In the genomic region with DNA sequence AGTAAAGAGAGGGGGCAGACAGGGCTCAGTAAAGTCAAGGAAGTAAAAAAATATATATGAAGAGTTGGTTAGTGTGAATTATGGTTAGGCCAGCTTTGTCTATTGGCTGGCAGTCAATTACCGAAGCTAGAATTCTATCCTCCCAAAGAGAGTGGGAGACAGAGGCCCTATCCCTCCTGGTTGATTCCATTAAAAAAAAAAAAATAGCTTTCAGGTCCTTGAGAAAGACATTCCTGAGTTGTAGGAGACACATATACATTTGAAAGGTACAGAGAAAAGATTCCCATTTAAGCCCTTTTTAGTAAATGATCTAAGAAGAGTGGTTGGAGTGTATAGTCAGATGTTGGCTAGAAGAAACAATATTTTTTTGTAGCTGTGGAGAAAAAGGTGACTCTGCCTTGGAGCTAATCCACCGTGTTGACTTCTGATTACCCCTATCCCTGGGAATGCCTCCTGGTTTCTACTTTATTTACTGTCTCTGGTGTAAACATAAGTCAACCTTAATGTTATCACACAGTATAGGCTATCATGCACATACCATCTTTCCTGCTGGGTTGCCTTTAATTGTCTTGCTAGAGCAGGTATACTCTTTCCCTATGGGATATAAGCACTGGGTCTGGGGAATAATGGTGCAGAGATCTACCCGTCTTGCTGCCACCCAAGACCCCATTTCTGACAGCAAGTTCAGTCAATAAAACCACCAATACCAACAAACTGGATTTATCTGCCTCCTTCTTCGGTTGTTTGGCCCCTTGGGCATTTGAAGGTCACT, we compare ENCODE assay signal across 17 cellular contexts.
A peak's percentile ranks its signal among the peaks of the same experiment; 100 is the strongest.
DNase-seq lines count a peak whose midpoint lies in the region; ATAC-seq, FAIRE-seq and TF ChIP-seq lines count a peak whose summit lies in the region.
"Had no signal": no experiment of that assay in that cellular context is flagged by ENCODE, and none has a peak within 500 bp of the region (broad histone marks: within the 10 kb centered on the region; RNA-seq: fewer than 3 reads in every experiment).

No MANE protein-coding gene starts in this region.

- H3K9me3 Mint-ChIP-seq in GM23338 (no peaks in the 10 kb centered on the region), nephron progenitor cell (no peaks in the 10 kb centered on the region)
- peaks cover 5% of the 10 kb centered on the region for H3K9me3 Mint-ChIP-seq in activated T-cell treated with anti-CD3 and anti-CD28 coated beads, Interleukin-2, amount 50 U/mL, for 24 hours

- H3K4me1 ChIP-seq in GM23338 (ENCODE audit: insufficient read depth) (peaks cover 10% of the 10 kb centered on the region; the same call in 1 of the 2 replicates), NT2/D1 (ENCODE audit: insufficient read depth, insufficient read length) (no peaks in the 10 kb centered on the region), H1 (replicated peaks in 1 of 4; ENCODE audit: control insufficient read depth in 3 of 4, insufficient read depth in 4 of 4, low read length in 3 of 4) (peaks cover 0 to 5% (median 3%) of the 10 kb centered on the region in 4 experiments; a peak in 6 of 7 replicates), foreskin keratinocyte (no peaks in the 10 kb centered on the region)
- H3K4me1 ChIP-seq: BLaER1, Caco-2 had no signal

- H3K27me3 ChIP-seq in GM23338 (ENCODE audit: insufficient read depth) (no peaks in the 10 kb centered on the region), NT2/D1 (ENCODE audit: insufficient read depth, insufficient read length) (no peaks in the 10 kb centered on the region), H1 (replicated peaks in 1 of 4; ENCODE audit: control insufficient read depth in 3 of 4, extremely low read depth in 1 of 4, insufficient read depth in 3 of 4, low read length in 3 of 4) (no peaks in the 10 kb centered on the region), foreskin keratinocyte (no peaks in the 10 kb centered on the region)
- H3K27me3 ChIP-seq: BLaER1 had no signal

- H3K27ac Mint-ChIP-seq in GM23338 (peak overlapping the region; percentile 56; the same call in 1 of the 2 replicates), nephron progenitor cell (peak overlapping the region; percentile 30)
- no peak overlapping the region for H3K27ac Mint-ChIP-seq in activated T-cell treated with anti-CD3 and anti-CD28 coated beads, Interleukin-2, amount 50 U/mL, for 24 hours
- H3K27ac Mint-ChIP-seq: CD8-positive, alpha-beta memory T cell had no signal

- no peak overlapping the region for H3K27ac ChIP-seq in GM23338 (ENCODE audit: low read depth)
- no peak overlapping the region for H3K27ac ChIP-seq in H1 (ENCODE audit: low read depth, low read length)
- no peak overlapping the region for H3K27ac ChIP-seq in foreskin keratinocyte
- H3K27ac ChIP-seq: BLaER1 had no signal

- TF ChIP-seq EP300 in H1 (IDR thresholded peaks at IDR 0.05; ENCODE audit: borderline replicate concordance in 1 of 2, low read depth in 2 of 2, low read length in 2 of 2), result no peak

- H3K4me3 ChIP-seq in GM23338, result no peak overlapping the region
- no peak overlapping the region for H3K4me3 ChIP-seq in NT2/D1 (ENCODE audit: insufficient read length, low read depth)
- H3K4me3 ChIP-seq in H1 (ENCODE audit: extremely low read depth in 1 of 4, insufficient read depth in 2 of 4, low read depth in 3 of 4, low read length in 4 of 4), result no peak overlapping the region
- H3K4me3 ChIP-seq: BLaER1 had no signal

- no peak overlapping the region; the same call in 1 of the 2 replicates for H2AK5ac ChIP-seq in H1 (ENCODE audit: low read depth, low read length)

- no peaks in the 10 kb centered on the region for H3K9me2 ChIP-seq in GM23338 (ENCODE audit: insufficient read depth)

- no peaks in the 10 kb centered on the region for H3K9me3 ChIP-seq in NT2/D1 (ENCODE audit: insufficient read depth, low read length)
- no peaks in the 10 kb centered on the region for H3K9me3 ChIP-seq in H1 (ENCODE audit: insufficient read depth in 2 of 2, low read depth in 1 of 2, low read length in 1 of 2)
- H3K9me3 ChIP-seq: BLaER1, Caco-2 had no signal

- H3K4me1 Mint-ChIP-seq in GM23338 (peaks cover 29% of the 10 kb centered on the region), nephron progenitor cell (peaks cover 13% of the 10 kb centered on the region)
- H3K4me1 Mint-ChIP-seq in activated T-cell treated with anti-CD3 and anti-CD28 coated beads, Interleukin-2, amount 50 U/mL, for 24 hours (ENCODE audit: low read depth), result no peaks in the 10 kb centered on the region
- H3K4me1 Mint-ChIP-seq: CD8-positive, alpha-beta memory T cell had no signal

- H3K4me2 ChIP-seq in GM23338, result no peak overlapping the region
- H3K4me2 ChIP-seq in H1 (ENCODE audit: insufficient read depth in 1 of 2, low read depth in 2 of 2, low read length in 2 of 2), result peak overlapping the region in 1 of 2 experiments; percentile 25; a peak in 1 of 4 replicates
- H3K4me2 ChIP-seq: BLaER1 had no signal

- 89% methylated on average over 4 of the region's 4 CpGs; no CpG with 5 or more reads in 1 of the 2 experiments for WGBS in H1 (ENCODE audit: extremely low coverage in 1 of 2, insufficient coverage in 1 of 2, insufficient read length in 1 of 2, insufficient replicate concordance in 2 of 2, low coverage in 1 of 2, low lambda C conversion rate in 2 of 2, missing lambda C conversion rate in 1 of 2), 2 experiments

- no peak for TF ChIP-seq CTCF in GM23338 (conservative IDR thresholded peaks at IDR 0.05; ENCODE audit: low read depth in 2 of 2)
- no peak for TF ChIP-seq CTCF in H1 (IDR thresholded peaks at IDR 0.05; ENCODE audit: control extremely low read depth in 1 of 3, insufficient read depth in 1 of 3, low read depth in 1 of 3, low read length in 3 of 3)
- no peak for TF ChIP-seq CTCF in nephron progenitor cell (IDR thresholded peaks at IDR 0.05)
- no peak for TF ChIP-seq CTCF in foreskin keratinocyte (conservative IDR thresholded peaks at IDR 0.05)

- H4K8ac ChIP-seq in H1 (ENCODE audit: extremely low read depth, insufficient read depth, low read length), result no peak overlapping the region

- H3K36me3 Mint-ChIP-seq in GM23338 (ENCODE audit: low read depth) (no peaks in the 10 kb centered on the region), nephron progenitor cell (ENCODE audit: low read depth) (no peaks in the 10 kb centered on the region)
- no peaks in the 10 kb centered on the region for H3K36me3 Mint-ChIP-seq in activated T-cell treated with anti-CD3 and anti-CD28 coated beads, Interleukin-2, amount 50 U/mL, for 24 hours (ENCODE audit: low read depth)
- H3K36me3 Mint-ChIP-seq: CD8-positive, alpha-beta memory T cell had no signal

- peak overlapping the region; percentile 90; the same call in 1 of the 2 replicates for H2BK12ac ChIP-seq in H1 (ENCODE audit: low read depth, low read length)

- no peaks in the 10 kb centered on the region for H3F3A ChIP-seq in GM23338 (replicated peaks; ENCODE audit: low read depth)

- POLR2A ChIA-PET in H1 (lab: Charles Lee; ENCODE audit: partially characterized antibody), result no interaction called here

- H3K79me1 ChIP-seq in H1 (ENCODE audit: low read depth, low read length), result no peaks in the 10 kb centered on the region

- H4K5ac ChIP-seq in H1 (ENCODE audit: insufficient read length, low read depth, low read length), result no peak overlapping the region

- FAIRE-seq in H1 (lab: Jason Lieb, UNC), result no peak
- FAIRE-seq: HTR-8/SVneo had no signal

- CTCF ChIA-PET in H1 (lab: Charles Lee; ENCODE audit: partially characterized antibody), result interaction anchor here (0.6 to 1.0 kb wide), 2 partner anchors 569 to 583 kb away, joined by 3 read pairs; no protein-coding TSS in a partner anchor

- no peak overlapping the region for H2BK120ac ChIP-seq in H1 (replicated peaks; ENCODE audit: low read depth, low read length)

- peak; percentile 25 for DNase-seq in GM23338 (ENCODE audit: low spot score)
- peak; percentile 15 for DNase-seq in NT2/D1 (ENCODE audit: low read depth, low spot score)
- DNase-seq in H1 (ENCODE audit: low read depth in 1 of 2, low spot score in 2 of 2), result no peak
- DNase-seq in nephron progenitor cell, result no peak
- no peak for DNase-seq in EL
- DNase-seq in activated T-cell treated with anti-CD3 and anti-CD28 coated beads, Interleukin-2, amount 50 U/mL, for 24 hours, result no peak
- no peak for DNase-seq in foreskin keratinocyte
- DNase-seq: 8988T; AML-193; Caco-2; CD8-positive, alpha-beta memory T cell; DND-41; IMR-90 had no signal

- H3K56ac ChIP-seq in H1 (replicated peaks; ENCODE audit: insufficient read length, low read depth, low read length), result no peak overlapping the region

- H4K20me1 ChIP-seq in GM23338 (replicated peaks; ENCODE audit: insufficient read depth) (no peaks in the 10 kb centered on the region), H1 (replicated peaks in 1 of 2; ENCODE audit: control insufficient read depth in 1 of 2, insufficient read depth in 2 of 2, low read length in 2 of 2) (no peaks in the 10 kb centered on the region)
- H4K20me1 ChIP-seq: BLaER1 had no signal

- 0 out of 2 replicates have a peak overlapping the region, but pooled peaks have one; percentile 16 for H2BK5ac ChIP-seq in H1 (ENCODE audit: low read depth, low read length)

- H3K27me3 Mint-ChIP-seq in GM23338 (ENCODE audit: insufficient read depth, low read depth, poor library complexity), result peaks cover 3% of the 10 kb centered on the region
- H3K27me3 Mint-ChIP-seq in nephron progenitor cell (ENCODE audit: low read depth, poor library complexity), result no peaks in the 10 kb centered on the region
- H3K27me3 Mint-ChIP-seq in activated T-cell treated with anti-CD3 and anti-CD28 coated beads, Interleukin-2, amount 50 U/mL, for 24 hours, result no peaks in the 10 kb centered on the region
- H3K27me3 Mint-ChIP-seq: CD8-positive, alpha-beta memory T cell had no signal

- TF ChIP-seq RAD21 in H1 (IDR thresholded peaks at IDR 0.05 in 1 of 2, conservative IDR thresholded peaks at IDR 0.05 in 1 of 2; ENCODE audit: low read depth in 2 of 2, low read length in 2 of 2), result no peak

- no peaks in the 10 kb centered on the region for H3K36me3 ChIP-seq in GM23338 (ENCODE audit: insufficient read depth)
- no peaks in the 10 kb centered on the region for H3K36me3 ChIP-seq in NT2/D1 (ENCODE audit: insufficient read depth, insufficient read length, low read length)
- no peaks in the 10 kb centered on the region for H3K36me3 ChIP-seq in H1 (ENCODE audit: control insufficient read depth in 2 of 4, insufficient read depth in 4 of 4, low read length in 3 of 4)
- H3K36me3 ChIP-seq: BLaER1 had no signal

- TF ChIP-seq POLR2A in H1 (IDR thresholded peaks at IDR 0.05; ENCODE audit: control extremely low read depth in 1 of 2, low read depth in 2 of 2, low read length in 2 of 2), result no peak

- H3K9ac ChIP-seq in NT2/D1 (ENCODE audit: insufficient read length, low read depth) (no peak overlapping the region), H1 (replicated peaks in 1 of 4; ENCODE audit: extremely low read depth in 1 of 4, low read depth in 3 of 4, low read length in 3 of 4) (no peak overlapping the region)
- H3K9ac ChIP-seq: BLaER1 had no signal

- H3K23ac ChIP-seq in H1 (ENCODE audit: insufficient read length), result no peak overlapping the region

- H3K14ac ChIP-seq in H1 (ENCODE audit: insufficient read length), result no peak overlapping the region

- H3K4me3 Mint-ChIP-seq in GM23338, result no peak overlapping the region
- H3K4me3 Mint-ChIP-seq in nephron progenitor cell, result no peak overlapping the region
- H3K4me3 Mint-ChIP-seq in activated T-cell treated with anti-CD3 and anti-CD28 coated beads, Interleukin-2, amount 50 U/mL, for 24 hours, result no peak overlapping the region
- H3K4me3 Mint-ChIP-seq: CD8-positive, alpha-beta memory T cell had no signal

- H4K91ac ChIP-seq in H1 (replicated peaks; ENCODE audit: insufficient read length, low read length), result no peak overlapping the region

- H3K18ac ChIP-seq in H1 (ENCODE audit: extremely low read depth, low read length), result no peak overlapping the region; the same call in 1 of the 2 replicates

- ATAC-seq in GM23338, result peak; percentile 72
- ATAC-seq in GM21423 (IDR thresholded peaks at IDR 0.05; ENCODE audit: unreplicated experiment), result no peak
- no peak for ATAC-seq in foreskin keratinocyte
- ATAC-seq: HCT116 had no signal

- H2BK20ac ChIP-seq in H1 (ENCODE audit: low read length), result no peak overlapping the region

- H3K4ac ChIP-seq in H1 (replicated peaks; ENCODE audit: insufficient read length, low read depth, low read length), result no peak overlapping the region

- H3K23me2 ChIP-seq in H1 (ENCODE audit: low read depth, low read length), result no peaks in the 10 kb centered on the region

- H2BK15ac ChIP-seq in H1 (ENCODE audit: low read length), result no peak overlapping the region

- H3K79me2 ChIP-seq in GM23338 (replicated peaks; ENCODE audit: insufficient read depth), result no peaks in the 10 kb centered on the region
- no peaks in the 10 kb centered on the region for H3K79me2 ChIP-seq in H1 (ENCODE audit: control insufficient read depth in 1 of 2, insufficient read depth in 2 of 2, low read length in 2 of 2)

- H2AFZ ChIP-seq in GM23338 (no peak overlapping the region), H1 (ENCODE audit: low read length) (no peak overlapping the region)

Comparison
In these comparisons a context has a peak if more than half of its experiments do, and no peak if none do; other contexts are left out.
1. DNase-seq: peak in GM23338 (single experiment) and NT2/D1 (single experiment); none in H1 (0 of 2), nephron progenitor cell (single experiment), EL (single experiment), activated T-cell treated with anti-CD3 and anti-CD28 coated beads, Interleukin-2, amount 50 U/mL, for 24 hours (single experiment) and foreskin keratinocyte (0 of 2).